ENCODE assay signal across 18 cellular contexts in genomic region chr14:54493293-54493692, GRCh38. TPM values are rescaled to one million over a fixed set of nuclear protein-coding genes. Genes with fewer than 3 reads are reported as not detected.
DNase-seq lines count a peak whose midpoint lies in the region; TF ChIP-seq lines count a peak whose summit lies in the region.
"Had no signal": no experiment of that assay in that cellular context is flagged by ENCODE, and none has a peak within 500 bp of the region (broad histone marks: within the 10 kb centered on the region; RNA-seq: fewer than 3 reads in every experiment).

No MANE protein-coding gene starts in this region.

- peak; percentile 24 for TF ChIP-seq CTCF in neural progenitor cell (IDR thresholded peaks at IDR 0.05)

- H3K36me3 Mint-ChIP-seq in neural progenitor cell = no peaks in the 10 kb centered on the region
- no peaks in the 10 kb centered on the region for H3K36me3 Mint-ChIP-seq in T-helper 2 cell treated with Interferon-gamma antibody and Interleukin-4, amounts not matched to agents 5 μg/mL and 100 μg/mL, for 36 hours (ENCODE audit: low read depth)
- H3K36me3 Mint-ChIP-seq: natural killer cell had no signal

- no peaks in the 10 kb centered on the region for H3K9me3 ChIP-seq in neural progenitor cell (ENCODE audit: low read depth)
- H3K9me3 ChIP-seq: Caco-2, gastroesophageal sphincter, lower lobe of right lung, stomach had no signal

- H3K4me1 Mint-ChIP-seq in neural progenitor cell = peaks cover 10% of the 10 kb centered on the region
- peaks cover 16% of the 10 kb centered on the region for H3K4me1 Mint-ChIP-seq in T-helper 2 cell treated with Interferon-gamma antibody and Interleukin-4, amounts not matched to agents 5 μg/mL and 100 μg/mL, for 36 hours (ENCODE audit: low read depth)

- H3K27me3 ChIP-seq in neural progenitor cell = no peaks in the 10 kb centered on the region
- H3K27me3 ChIP-seq: gastroesophageal sphincter, stomach had no signal

- no peak overlapping the region for H3K4me3 Mint-ChIP-seq in neural progenitor cell
- H3K4me3 Mint-ChIP-seq in T-helper 2 cell treated with Interferon-gamma antibody and Interleukin-4, amounts not matched to agents 5 μg/mL and 100 μg/mL, for 36 hours = no peak overlapping the region
- H3K4me3 Mint-ChIP-seq: natural killer cell had no signal

- H3K4me1 ChIP-seq in neural progenitor cell = peaks cover 5% of the 10 kb centered on the region

- H3K79me2 ChIP-seq in neural progenitor cell (ENCODE audit: low read depth) = peaks cover 3% of the 10 kb centered on the region

- no peak overlapping the region for H3K4me2 ChIP-seq in neural progenitor cell

- H3F3A ChIP-seq in neural progenitor cell (ENCODE audit: low read depth) = peaks cover 18% of the 10 kb centered on the region

- H3K36me3 ChIP-seq in neural progenitor cell = no peaks in the 10 kb centered on the region
- H3K36me3 ChIP-seq: gastroesophageal sphincter, lower lobe of right lung, stomach had no signal

- CTCF ChIA-PET in HEK293T (lab: Yijun Ruan, JAX) = interaction anchor here (0.6 to 2.0 kb wide), 6 partner anchors 9 to 1518 kb away, joined by 3 to 7 read pairs (median 3); no protein-coding TSS in a partner anchor

- no peak overlapping the region for H3K27ac ChIP-seq in neural progenitor cell
- H3K27ac ChIP-seq: gastroesophageal sphincter, HL-60, lower lobe of right lung, stomach had no signal

- POLR2A ChIA-PET in HEK293T (lab: Yijun Ruan, JAX) = interaction anchor here (1.5 to 3.9 kb wide), 2 partner anchors 15 to 16 kb away, joined by 4 to 22 read pairs; partner anchors contain the start of gene CGRRF1

- DNase-seq in NCI-H82 (lab: John Stamatoyannopoulos, UW) (peak; percentile 42), NCI-H82 treated with DMSO at 0.1 percent for 48 hours (lab: John Stamatoyannopoulos, UW; ENCODE audit: unreplicated experiment) (no peak), HEK293T (ENCODE audit: extremely low spot score) (no peak), UCSD-AML1 (lab: John Stamatoyannopoulos, UW; ENCODE audit: unreplicated experiment) (peak; percentile 33), neural progenitor cell (ENCODE audit: low spot score) (peak; percentile 47), NAMALWA (ENCODE audit: low spot score) (no peak)
- no peak for DNase-seq in T-helper 2 cell treated with Interferon-gamma antibody and Interleukin-4, amounts not matched to agents 5 μg/mL and 100 μg/mL, for 36 hours (ENCODE audit: low spot score)
- DNase-seq in activated CD4-positive, alpha-beta T cell treated with anti-CD3 and anti-CD28 coated beads, Interleukin-2, amount 50 U/mL, for 1 hour = no peak
- DNase-seq: cerebellar nuclear complex; lower lobe of right lung; natural killer cell; NCI-H2081; SIG-M5; stimulated activated CD4-positive, alpha-beta T cell treated with anti-CD3 and anti-CD28 coated beads, Interleukin-15, amount 100 ng/mL, for 24 hours; stomach had no signal

- H3K9me3 Mint-ChIP-seq in neural progenitor cell = no peaks in the 10 kb centered on the region
- no peaks in the 10 kb centered on the region for H3K9me3 Mint-ChIP-seq in T-helper 2 cell treated with Interferon-gamma antibody and Interleukin-4, amounts not matched to agents 5 μg/mL and 100 μg/mL, for 36 hours
- H3K9me3 Mint-ChIP-seq: natural killer cell had no signal

- H4K20me1 ChIP-seq in neural progenitor cell (ENCODE audit: low read depth) = no peaks in the 10 kb centered on the region

- H3K4me3 ChIP-seq in neural progenitor cell = no peak overlapping the region
- H3K4me3 ChIP-seq: gastroesophageal sphincter, lower lobe of right lung, stomach had no signal

- H3K9ac ChIP-seq in neural progenitor cell = no peak overlapping the region

- H2AFZ ChIP-seq in neural progenitor cell (replicated peaks) = peak overlapping the region; percentile 51

- H3K27ac Mint-ChIP-seq in neural progenitor cell = no peak overlapping the region
- H3K27ac Mint-ChIP-seq in T-helper 2 cell treated with Interferon-gamma antibody and Interleukin-4, amounts not matched to agents 5 μg/mL and 100 μg/mL, for 36 hours = no peak overlapping the region
- H3K27ac Mint-ChIP-seq: natural killer cell had no signal

- peaks cover 5% of the 10 kb centered on the region for H3K27me3 Mint-ChIP-seq in neural progenitor cell (ENCODE audit: insufficient read depth, low read depth)
- H3K27me3 Mint-ChIP-seq in T-helper 2 cell treated with Interferon-gamma antibody and Interleukin-4, amounts not matched to agents 5 μg/mL and 100 μg/mL, for 36 hours (ENCODE audit: low read depth) = peaks cover under 1% of the 10 kb centered on the region

TF ChIP-seq in HEK293T, 16 proteins besides CTCF, POLR2A, EP300 and RAD21:
- TF ChIP-seq SP1 (IDR thresholded peaks at IDR 0.05) (no peak), ZNF384 (IDR thresholded peaks at IDR 0.05) (peak; percentile 92)

RNA-seq across cellular contexts. Expression of gene GMFB, which starts 4.5 kb away (rescaled TPM):
- 108 and 172 TPM in 2 replicates for total RNA-seq in neural progenitor cell (ENCODE audit: low replicate concordance)

RNA-seq across cellular contexts. Expression of gene CGRRF1, which starts 16.4 kb away (rescaled TPM):
- 29.6 and 36.1 TPM in 2 replicates for total RNA-seq in neural progenitor cell (ENCODE audit: low replicate concordance)

RNA-seq across cellular contexts. Expression of gene CNIH1, which starts 52.1 kb away (rescaled TPM):
- total RNA-seq in neural progenitor cell (ENCODE audit: low replicate concordance) = 192 and 205 TPM in 2 replicates

Comparison
In these comparisons a context has a peak if more than half of its experiments do, and no peak if none do; other contexts are left out.
1. DNase-seq: peak in NCI-H82 (single experiment), UCSD-AML1 (single experiment) and neural progenitor cell (single experiment); none in NCI-H82 treated with DMSO at 0.1 percent for 48 hours (single experiment), HEK293T (single experiment), T-helper 2 cell treated with Interferon-gamma antibody and Interleukin-4, amounts not matched to agents 5 μg/mL and 100 μg/mL, for 36 hours (single experiment), NAMALWA (single experiment) and activated CD4-positive, alpha-beta T cell treated with anti-CD3 and anti-CD28 coated beads, Interleukin-2, amount 50 U/mL, for 1 hour (single experiment).